11 cellular contexts compared by ENCODE assay signal in the genomic region with DNA sequence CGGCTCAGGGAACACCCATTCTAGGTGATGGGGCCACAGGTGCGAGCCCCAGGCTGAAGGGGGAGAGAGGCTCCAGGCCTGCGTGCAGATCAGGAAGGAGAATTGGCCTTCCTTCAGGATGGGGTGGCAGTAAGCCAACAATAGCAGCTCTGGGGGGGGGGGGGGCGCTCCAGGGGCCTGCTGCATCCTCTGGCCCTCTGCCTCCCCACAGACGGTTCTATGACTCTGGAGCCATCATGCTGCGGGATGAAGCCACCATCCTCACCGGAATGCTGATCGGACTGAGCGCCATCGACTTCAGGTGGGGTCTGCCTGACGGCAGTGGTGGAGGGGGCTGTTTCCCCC. TPM values are rescaled to one million over a fixed set of nuclear protein-coding genes. Genes with fewer than 3 reads are reported as not detected.
DNase-seq lines count a peak whose midpoint lies in the region; ATAC-seq and TF ChIP-seq lines count a peak whose summit lies in the region.
"Had no signal": no experiment of that assay in that cellular context is flagged by ENCODE, and none has a peak within 500 bp of the region (broad histone marks: within the 10 kb centered on the region; RNA-seq: fewer than 3 reads in every experiment).

No MANE protein-coding gene starts in this region.

- H3K27ac ChIP-seq in CD4-positive, alpha-beta T cell (ENCODE audit: low read depth, low read length): no peak overlapping the region

- no peak for DNase-seq in CD4-positive, alpha-beta T cell
- DNase-seq in activated CD8-positive, alpha-beta T cell treated with anti-CD3 and anti-CD28 coated beads, Interleukin-2, amount 10 ng/mL, durations not matched to agents 7 days and 5 days: no peak
- no peak for DNase-seq in naive B cell
- DNase-seq: foreskin melanocyte, NCI-H1048 had no signal

- peaks cover 26% of the 10 kb centered on the region for H3K4me1 Mint-ChIP-seq in CD4-positive, alpha-beta T cell (ENCODE audit: low read depth)
- H3K4me1 Mint-ChIP-seq in activated CD8-positive, alpha-beta T cell treated with anti-CD3 and anti-CD28 coated beads, Interleukin-2, amount 10 ng/mL, durations not matched to agents 7 days and 5 days (ENCODE audit: low read depth): peaks cover 17% of the 10 kb centered on the region
- peaks cover 22 to 30% (median 26%) of the 10 kb centered on the region in 3 donors for H3K4me1 Mint-ChIP-seq in naive B cell

- H3K36me3 ChIP-seq in ES-I3 (ENCODE audit: insufficient read depth, low read length): no peaks in the 10 kb centered on the region

- intact Hi-C loops in CD4-positive, alpha-beta T cell (cut with DNase I, micrococcal nuclease): no loop called here

- no peak for TF ChIP-seq CTCF in CD4-positive, alpha-beta T cell (IDR thresholded peaks at IDR 0.05)

- H3K9me3 Mint-ChIP-seq in CD4-positive, alpha-beta T cell: no peaks in the 10 kb centered on the region
- H3K9me3 Mint-ChIP-seq in activated CD8-positive, alpha-beta T cell treated with anti-CD3 and anti-CD28 coated beads, Interleukin-2, amount 10 ng/mL, durations not matched to agents 7 days and 5 days (ENCODE audit: insufficient read depth): no peaks in the 10 kb centered on the region
- H3K9me3 Mint-ChIP-seq in naive B cell: peaks cover 0 to 2% (median 0%) of the 10 kb centered on the region in 7 donors

- H3K4me1 ChIP-seq in ES-I3 (ENCODE audit: insufficient read depth, low read length): peaks cover 21% of the 10 kb centered on the region

- CTCF ChIA-PET in CD4-positive, alpha-beta T cell (lab: Charles Lee): interaction anchor here (0.9 kb wide), 1 partner anchor 104 kb away, joined by 4 read pairs; no protein-coding TSS in a partner anchor
- CTCF ChIA-PET in activated CD8-positive, alpha-beta T cell treated with anti-CD3 and anti-CD28 coated beads, Interleukin-2, amount 10 ng/mL, durations not matched to agents 7 days and 5 days (lab: Charles Lee): interaction anchor here (1.0 to 3.3 kb wide), 3 partner anchors 94 to 110 kb away, joined by 3 to 12 read pairs (median 12); a partner anchor contains a TSS

- H3K36me3 Mint-ChIP-seq in CD4-positive, alpha-beta T cell (ENCODE audit: low read depth): peaks cover 10% of the 10 kb centered on the region
- peaks cover 10% of the 10 kb centered on the region for H3K36me3 Mint-ChIP-seq in activated CD8-positive, alpha-beta T cell treated with anti-CD3 and anti-CD28 coated beads, Interleukin-2, amount 10 ng/mL, durations not matched to agents 7 days and 5 days (ENCODE audit: low read depth)
- peaks cover 3 to 7% of the 10 kb centered on the region in 2 donors for H3K36me3 Mint-ChIP-seq in naive B cell

- no peaks in the 10 kb centered on the region for H3K9me3 ChIP-seq in CD4-positive, alpha-beta T cell (ENCODE audit: control insufficient read depth, low read length)
- no peaks in the 10 kb centered on the region for H3K9me3 ChIP-seq in ES-I3 (ENCODE audit: control insufficient read depth, insufficient read depth, low read length)

- ATAC-seq in CD4-positive, alpha-beta T cell (ENCODE audit: poor library complexity): no peak
- no peak for ATAC-seq in activated CD8-positive, alpha-beta T cell treated with anti-CD3 and anti-CD28 coated beads, Interleukin-2, amount 10 ng/mL, durations not matched to agents 7 days and 5 days
- ATAC-seq in naive B cell (ENCODE audit: low read depth in 2 of 2): no peak
- ATAC-seq in HG03139 (IDR thresholded peaks at IDR 0.05; ENCODE audit: unreplicated experiment): no peak
- no peak for ATAC-seq in GM21717 (IDR thresholded peaks at IDR 0.05; ENCODE audit: unreplicated experiment)
- ATAC-seq in HG03135 (IDR thresholded peaks at IDR 0.05; ENCODE audit: unreplicated experiment): no peak

- H3K4me3 Mint-ChIP-seq in CD4-positive, alpha-beta T cell: peak overlapping the region; percentile 60
- peak overlapping the region; percentile 12 for H3K4me3 Mint-ChIP-seq in activated CD8-positive, alpha-beta T cell treated with anti-CD3 and anti-CD28 coated beads, Interleukin-2, amount 10 ng/mL, durations not matched to agents 7 days and 5 days
- peak overlapping the region in 6 of 8 donors; percentile 54 to 72 (median 66) for H3K4me3 Mint-ChIP-seq in naive B cell

- H3K9ac ChIP-seq in ES-I3 (ENCODE audit: low read depth, low read length): peak overlapping the region; percentile 62; the same call in 1 of the 2 replicates

- peaks cover 28% of the 10 kb centered on the region for H3K27me3 ChIP-seq in CD4-positive, alpha-beta T cell (ENCODE audit: control insufficient read depth, insufficient read depth, low read length)

- POLR2A ChIA-PET in CD4-positive, alpha-beta T cell (lab: Charles Lee): interaction anchor here (1.4 to 2.2 kb wide), 2 partner anchors 13 to 93 kb away, joined by 5 to 9 read pairs; no protein-coding TSS in a partner anchor
- POLR2A ChIA-PET in activated CD8-positive, alpha-beta T cell treated with anti-CD3 and anti-CD28 coated beads, Interleukin-2, amount 10 ng/mL, durations not matched to agents 7 days and 5 days (lab: Charles Lee): interaction anchor here (0.6 to 0.7 kb wide), 2 partner anchors 13 to 82 kb away, joined by 3 read pairs; no protein-coding TSS in a partner anchor

- H3K27ac Mint-ChIP-seq in CD4-positive, alpha-beta T cell: no peak overlapping the region
- H3K27ac Mint-ChIP-seq in activated CD8-positive, alpha-beta T cell treated with anti-CD3 and anti-CD28 coated beads, Interleukin-2, amount 10 ng/mL, durations not matched to agents 7 days and 5 days: no peak overlapping the region
- H3K27ac Mint-ChIP-seq in naive B cell: no peak overlapping the region

- H3K27me3 Mint-ChIP-seq in CD4-positive, alpha-beta T cell: peaks cover 60% of the 10 kb centered on the region
- peaks cover 43% of the 10 kb centered on the region for H3K27me3 Mint-ChIP-seq in activated CD8-positive, alpha-beta T cell treated with anti-CD3 and anti-CD28 coated beads, Interleukin-2, amount 10 ng/mL, durations not matched to agents 7 days and 5 days (ENCODE audit: low read depth)
- peaks cover 32 to 73% (median 65%) of the 10 kb centered on the region in 3 donors for H3K27me3 Mint-ChIP-seq in naive B cell

RNA-seq across cellular contexts. Expression of a gene that starts 6.1 kb away (rescaled TPM):
- total RNA-seq in CD4-positive, alpha-beta T cell: not detected
- total RNA-seq in activated CD8-positive, alpha-beta T cell treated with anti-CD3 and anti-CD28 coated beads, Interleukin-2, amount 10 ng/mL, durations not matched to agents 7 days and 5 days: under 1 TPM in 1 of 2 experiments, not detected in 1; 0.18 TPM
- polyA plus RNA-seq in naive B cell (ENCODE audit: low read depth in 6 of 6): under 1 TPM in 2 of 6 donors, not detected in 4; 0.13 to 0.16 TPM

RNA-seq across cellular contexts. Expression of a gene that starts 10.1 kb away (rescaled TPM):
- total RNA-seq in CD4-positive, alpha-beta T cell: 10 to 100 TPM; 55.5 to 65.5 TPM
- total RNA-seq in activated CD8-positive, alpha-beta T cell treated with anti-CD3 and anti-CD28 coated beads, Interleukin-2, amount 10 ng/mL, durations not matched to agents 7 days and 5 days: 100 to 1,000 TPM; 140 to 141 TPM
- polyA plus RNA-seq in naive B cell (ENCODE audit: low read depth in 6 of 6): 100 to 1,000 TPM in 3 of 6 donors, 10 to 100 TPM in 3; 87.3 to 143 (median 103) TPM

RNA-seq across cellular contexts. Expression of a gene that starts 30.6 kb away (rescaled TPM):
- total RNA-seq in CD4-positive, alpha-beta T cell: 10 to 100 TPM; 15.3 to 16.1 TPM
- 10 to 100 TPM; 45.6 to 46.7 TPM for total RNA-seq in activated CD8-positive, alpha-beta T cell treated with anti-CD3 and anti-CD28 coated beads, Interleukin-2, amount 10 ng/mL, durations not matched to agents 7 days and 5 days
- polyA plus RNA-seq in naive B cell (ENCODE audit: low read depth in 6 of 6): 100 to 1,000 TPM; 102 to 198 (median 110) TPM

RNA-seq across cellular contexts. Expression of a gene that starts 46.6 kb away (rescaled TPM):
- total RNA-seq in CD4-positive, alpha-beta T cell: not detected
- total RNA-seq in activated CD8-positive, alpha-beta T cell treated with anti-CD3 and anti-CD28 coated beads, Interleukin-2, amount 10 ng/mL, durations not matched to agents 7 days and 5 days: not detected
- under 1 TPM in 3 of 6 donors, not detected in 3; 0.07 to 0.20 (median 0.12) TPM for polyA plus RNA-seq in naive B cell (ENCODE audit: low read depth in 6 of 6)
- total RNA-seq: Daoy had no signal
- polyA plus RNA-seq: urinary bladder had no signal

RNA-seq across cellular contexts. Expression of a gene that starts 49.2 kb away (rescaled TPM):
- under 1 TPM; 0.08 to 0.19 TPM for total RNA-seq in CD4-positive, alpha-beta T cell
- under 1 TPM; 0.37 to 0.45 TPM for total RNA-seq in activated CD8-positive, alpha-beta T cell treated with anti-CD3 and anti-CD28 coated beads, Interleukin-2, amount 10 ng/mL, durations not matched to agents 7 days and 5 days
- polyA plus RNA-seq in naive B cell (ENCODE audit: low read depth in 6 of 6): under 1 TPM in 2 of 6 donors, not detected in 4; 0.21 to 0.29 TPM

Comparison
In these comparisons a context has a peak if more than half of its experiments do, and no peak if none do; other contexts are left out.
1. H3K4me3 Mint-ChIP-seq: peak in every context shown above with its lines; median percentile 66 in naive B cell; 60 in CD4-positive, alpha-beta T cell; 12 in activated CD8-positive, alpha-beta T cell treated with anti-CD3 and anti-CD28 coated beads, Interleukin-2, amount 10 ng/mL, durations not matched to agents 7 days and 5 days.